In genomic region chr17:35596530-35597233, GRCh38 we compare ENCODE assay signal across 1 cellular context.
TF ChIP-seq lines count a peak whose summit lies in the region.

No MANE protein-coding gene starts in this region.

TF ChIP-seq in WTC11, 78 proteins besides CTCF, POLR2A, EP300 and RAD21 (continued from another document):
- TF ChIP-seq HMGXB4 (CRISPR knock-in tag; IDR thresholded peaks at IDR 0.05) (peak; percentile 92), PRRX2 (CRISPR knock-in tag; IDR thresholded peaks at IDR 0.05) (no peak), ZNF121 (CRISPR knock-in tag; IDR thresholded peaks at IDR 0.05) (0 out of 2 replicates have a peak, but pooled peaks have one; percentile 35), TCF7 (CRISPR knock-in tag; IDR thresholded peaks at IDR 0.05; ENCODE audit: low read depth) (0 out of 2 replicates have a peak, but pooled peaks have one; percentile 23), EMX1 (CRISPR knock-in tag; IDR thresholded peaks at IDR 0.05) (0 out of 2 replicates have a peak, but pooled peaks have one; percentile 43), SP1 (CRISPR knock-in tag; conservative IDR thresholded peaks at IDR 0.05) (peak; percentile 49; the same call in 1 of the 2 replicates), GTF2I (CRISPR knock-in tag; conservative IDR thresholded peaks at IDR 0.05) (no peak), ESRRA (CRISPR knock-in tag; IDR thresholded peaks at IDR 0.05; ENCODE audit: borderline replicate concordance) (no peak), SMAD4 (CRISPR knock-in tag; IDR thresholded peaks at IDR 0.05) (no peak)
